In genomic region chr15:38565287-38565670, GRCh38 we compare ENCODE assay signal across 9 cellular contexts. TPM values are rescaled to one million over a fixed set of nuclear protein-coding genes. Genes with fewer than 3 reads are reported as not detected.
DNase-seq lines count a peak whose midpoint lies in the region; ATAC-seq and TF ChIP-seq lines count a peak whose summit lies in the region.
"Had no signal": no experiment of that assay in that cellular context is flagged by ENCODE, and none has a peak within 500 bp of the region (broad histone marks: within the 10 kb centered on the region; RNA-seq: fewer than 3 reads in every experiment).

No MANE protein-coding gene starts in this region.

- H3K4me1 Mint-ChIP-seq in CD8-positive, alpha-beta T cell (ENCODE audit: low read depth), result peaks cover 53% of the 10 kb centered on the region
- H3K4me1 Mint-ChIP-seq in IgD-negative memory B cell, result peaks cover 24 to 41% (median 38%) of the 10 kb centered on the region in 3 donors

- CTCF ChIA-PET in CD8-positive, alpha-beta T cell (lab: Charles Lee), result interaction anchor here (0.6 to 10.2 kb wide), 5 partner anchors 9 to 132 kb away, joined by 3 to 420 read pairs (median 14); no protein-coding TSS in a partner anchor
- CTCF ChIA-PET in PC-3 (lab: Charles Lee), result no interaction called here

- peak overlapping the region; percentile 94 for H3K18ac ChIP-seq in neuronal stem cell (ENCODE audit: low read length)

- no peaks in the 10 kb centered on the region for H4K20me1 ChIP-seq in PC-3 (ENCODE audit: low read length)

- peaks cover 23% of the 10 kb centered on the region for H3K36me3 Mint-ChIP-seq in CD8-positive, alpha-beta T cell
- H3K36me3 Mint-ChIP-seq in IgD-negative memory B cell, result peaks cover 9% of the 10 kb centered on the region

- peak overlapping the region; percentile 81 for H2AK5ac ChIP-seq in neuronal stem cell (ENCODE audit: low read depth, low read length)

- no peaks in the 10 kb centered on the region for H3K36me3 ChIP-seq in CD8-positive, alpha-beta T cell (ENCODE audit: insufficient read depth, low read length)
- H3K36me3 ChIP-seq in ectodermal cell (ENCODE audit: control insufficient read depth, insufficient read depth, low read length) (no peaks in the 10 kb centered on the region), neuronal stem cell (replicated peaks in 1 of 2; ENCODE audit: control insufficient read depth in 2 of 2, insufficient read depth in 2 of 2, low read length in 2 of 2) (no peaks in the 10 kb centered on the region), PC-3 (ENCODE audit: low read depth, low read length) (no peaks in the 10 kb centered on the region)
- H3K36me3 ChIP-seq: transverse colon had no signal

- POLR2A ChIA-PET in CD8-positive, alpha-beta T cell (lab: Charles Lee), result interaction anchor here (0.7 to 4.9 kb wide), 7 partner anchors 12 to 131 kb away, joined by 3 to 97 read pairs (median 13); no protein-coding TSS in a partner anchor
- POLR2A ChIA-PET in PC-3 (lab: Charles Lee; ENCODE audit: unreplicated experiment), result no interaction called here

- H3K79me1 ChIP-seq in neuronal stem cell (ENCODE audit: low read depth, low read length), result no peaks in the 10 kb centered on the region

- no peaks in the 10 kb centered on the region for H3K27me3 ChIP-seq in CD8-positive, alpha-beta T cell (ENCODE audit: insufficient read depth, low read length)
- H3K27me3 ChIP-seq in ectodermal cell (ENCODE audit: control insufficient read depth, insufficient read depth, low read length, poor library complexity, severe bottlenecking), result peaks cover 44% of the 10 kb centered on the region
- peaks cover 5 to 54% (median 20%) of the 10 kb centered on the region in 3 experiments for H3K27me3 ChIP-seq in neuronal stem cell (ENCODE audit: control insufficient read depth in 3 of 3, insufficient read depth in 3 of 3, low read depth in 1 of 3, low read length in 3 of 3)
- peaks cover 41% of the 10 kb centered on the region for H3K27me3 ChIP-seq in PC-3 (ENCODE audit: low read length)

- H3K4me2 ChIP-seq in neuronal stem cell (ENCODE audit: insufficient read depth, low read length, poor library complexity, severe bottlenecking) (peak overlapping the region; percentile 94), PC-3 (ENCODE audit: low read length) (no peak overlapping the region)

- intact Hi-C loops in CD8-positive, alpha-beta T cell (cut with DNase I, micrococcal nuclease), result loop anchor here (2.0 to 10.0 kb wide), 2 partner anchors 14 to 1220 kb away; partner anchors contain the start of gene FSIP1 (in 1 of the 2)
- intact Hi-C loops in PC-3 (cut with micrococcal nuclease), result loop anchor here (2.0 to 10.0 kb wide), 3 partner anchors 80 to 123 kb away; no protein-coding TSS in a partner anchor

- ATAC-seq in CD8-positive, alpha-beta T cell, result no peak
- ATAC-seq in PC-3, result no peak

- peak overlapping the region; percentile 79 for H3K27ac ChIP-seq in CD8-positive, alpha-beta T cell (ENCODE audit: low read depth, low read length)
- no peak overlapping the region for H3K27ac ChIP-seq in ectodermal cell (ENCODE audit: insufficient read depth, low read depth, low read length, poor library complexity, severe bottlenecking)
- no peak overlapping the region for H3K27ac ChIP-seq in neuronal stem cell (replicated peaks; ENCODE audit: low read length)
- no peak overlapping the region for H3K27ac ChIP-seq in PC-3 (ENCODE audit: low read length)

- H3K27ac Mint-ChIP-seq in CD8-positive, alpha-beta T cell, result peak overlapping the region; percentile 94
- peak overlapping the region; percentile 43 to 86 (median 55) for H3K27ac Mint-ChIP-seq in IgD-negative memory B cell

- no peaks in the 10 kb centered on the region for H3K9me3 ChIP-seq in CD8-positive, alpha-beta T cell (ENCODE audit: low read length)
- no peaks in the 10 kb centered on the region for H3K9me3 ChIP-seq in ectodermal cell (ENCODE audit: control insufficient read depth, low read length)
- H3K9me3 ChIP-seq in neuronal stem cell (replicated peaks in 1 of 2; ENCODE audit: control insufficient read depth in 2 of 2, insufficient read depth in 1 of 2, low read depth in 1 of 2, low read length in 2 of 2), result no peaks in the 10 kb centered on the region
- no peaks in the 10 kb centered on the region for H3K9me3 ChIP-seq in PC-3 (ENCODE audit: low read length)
- H3K9me3 ChIP-seq: transverse colon had no signal

- peak overlapping the region; percentile 96 for H2BK15ac ChIP-seq in neuronal stem cell (ENCODE audit: low read length)

- WGBS in ectodermal cell, 2 experiments, result 73 to 77% methylated on average over 15 of the region's 16 CpGs
- WGBS in neuronal stem cell (ENCODE audit: extremely low coverage in 2 of 2, insufficient read length in 2 of 2, insufficient replicate concordance in 1 of 2), 2 donors, result no CpG with 5 or more reads among the region's 16 CpGs

- DNase-seq in CD8-positive, alpha-beta T cell, result no peak
- no peak for DNase-seq in neuronal stem cell (ENCODE audit: low spot score)
- DNase-seq in PC-3, result no peak
- DNase-seq in C1 segment of cervical spinal cord (lab: John Stamatoyannopoulos, UW), result no peak
- DNase-seq in cerebellum (ENCODE audit: low spot score), result no peak
- DNase-seq in T1000 (lab: John Stamatoyannopoulos, UW), result no peak

- no peaks in the 10 kb centered on the region for H3K9me3 Mint-ChIP-seq in CD8-positive, alpha-beta T cell
- H3K9me3 Mint-ChIP-seq in IgD-negative memory B cell, result peaks cover 0 to 2% (median 0%) of the 10 kb centered on the region in 3 donors

- peaks cover 42% of the 10 kb centered on the region for H3K4me1 ChIP-seq in CD8-positive, alpha-beta T cell (ENCODE audit: insufficient read depth, low read length)
- H3K4me1 ChIP-seq in ectodermal cell (ENCODE audit: control insufficient read depth, insufficient read depth, low read length) (peaks cover 9% of the 10 kb centered on the region), neuronal stem cell (ENCODE audit: control insufficient read depth in 2 of 2, insufficient read depth in 1 of 2, low read depth in 1 of 2, low read length in 2 of 2) (peaks cover 3% of the 10 kb centered on the region in 2 donors), PC-3 (ENCODE audit: insufficient read depth, low read length) (no peaks in the 10 kb centered on the region)

- H2AFZ ChIP-seq in neuronal stem cell (ENCODE audit: low read length) (peak overlapping the region; percentile 99), PC-3 (ENCODE audit: low read length) (no peak overlapping the region)

- peak overlapping the region; percentile 71 for H3K14ac ChIP-seq in neuronal stem cell (ENCODE audit: low read length)

- H2BK5ac ChIP-seq in neuronal stem cell (ENCODE audit: low read length), result no peak overlapping the region

- peak overlapping the region; percentile 4 for H3K9ac ChIP-seq in neuronal stem cell (ENCODE audit: low read depth, low read length, poor library complexity)
- H3K9ac ChIP-seq in PC-3 (ENCODE audit: low read length), result no peak overlapping the region

- H3K27me3 Mint-ChIP-seq in CD8-positive, alpha-beta T cell (ENCODE audit: low read depth), result no peaks in the 10 kb centered on the region
- no peaks in the 10 kb centered on the region for H3K27me3 Mint-ChIP-seq in IgD-negative memory B cell

- H3K4me3 ChIP-seq in CD8-positive, alpha-beta T cell (ENCODE audit: low read depth, low read length), result peak overlapping the region; percentile 66
- H3K4me3 ChIP-seq in ectodermal cell (ENCODE audit: insufficient read depth, low read depth, low read length), result peak overlapping the region; percentile 63
- H3K4me3 ChIP-seq in neuronal stem cell (ENCODE audit: low read length in 2 of 2), result peak overlapping the region in 1 of 2 donors; percentile 83
- H3K4me3 ChIP-seq in PC-3 (ENCODE audit: low read length), result no peak overlapping the region

- H2BK120ac ChIP-seq in neuronal stem cell (ENCODE audit: low read depth, low read length), result peak overlapping the region; percentile 94

- no TSS peak for BruUV-seq in PC-3 (replicated peaks; lab: Mats Ljungman, UMichigan)

- no peak overlapping the region for H4K91ac ChIP-seq in neuronal stem cell (ENCODE audit: low read depth, low read length, poor library complexity)

- H2BK12ac ChIP-seq in neuronal stem cell (ENCODE audit: low read length), result peak overlapping the region; percentile 41

- no peak for TF ChIP-seq CTCF in CD8-positive, alpha-beta T cell (IDR thresholded peaks at IDR 0.05)
- no peak for TF ChIP-seq CTCF in PC-3 (conservative IDR thresholded peaks at IDR 0.05; ENCODE audit: low read depth, low read length)

- no peak overlapping the region for H3K4ac ChIP-seq in neuronal stem cell (ENCODE audit: low read length)

- no peaks in the 10 kb centered on the region for H3F3A ChIP-seq in PC-3 (ENCODE audit: low read length, unreplicated experiment)

- no peaks in the 10 kb centered on the region for H3K79me2 ChIP-seq in PC-3 (ENCODE audit: low read length)

- peak overlapping the region; percentile 80 for H3K23ac ChIP-seq in neuronal stem cell (ENCODE audit: low read depth, low read length, poor library complexity)

- peak overlapping the region; percentile 98 for H3K4me3 Mint-ChIP-seq in CD8-positive, alpha-beta T cell
- peak overlapping the region; percentile 89 to 99 (median 90) for H3K4me3 Mint-ChIP-seq in IgD-negative memory B cell

- peak overlapping the region; percentile 65 for H4K8ac ChIP-seq in neuronal stem cell (ENCODE audit: low read depth, low read length)

- no peaks in the 10 kb centered on the region for H3K9me2 ChIP-seq in PC-3 (replicated peaks; ENCODE audit: low read length)

RNA-seq across cellular contexts. Expression of gene RASGRP1, which starts 0.7 kb away (rescaled TPM):
- total RNA-seq in CD8-positive, alpha-beta T cell, result 10 to 100 TPM; 58.2 to 65.2 TPM
- 32.6 TPM for polyA plus RNA-seq in IgD-negative memory B cell
- 3.9 TPM for polyA plus RNA-seq in ectodermal cell (2013, experiment 1 of 4)
- polyA plus RNA-seq in ectodermal cell (2013, experiment 2 of 4), result 3.2 TPM
- polyA plus RNA-seq in ectodermal cell (2013, experiment 3 of 4), result 3.8 TPM
- polyA plus RNA-seq in ectodermal cell (2013, experiment 4 of 4), result 4.0 TPM
- polyA plus RNA-seq in neuronal stem cell (2013, experiment 1 of 2), result 4.9 TPM
- 5.0 TPM for polyA plus RNA-seq in neuronal stem cell (2013, experiment 2 of 2)
- total RNA-seq in PC-3 (2014; rRNA removed) (not detected in 2 replicates), cerebellum (10.2 TPM)

Comparison
In these comparisons a context has a peak if more than half of its experiments do, and no peak if none do; other contexts are left out.
1. RNA of gene RASGRP1, which starts 0.7 kb away (total RNA-seq): 58.2 to 65.2 TPM in CD8-positive, alpha-beta T cell and 10.2 TPM in cerebellum (single experiment); not detected in PC-3; every median in the first group is over 10 times any median in the second.